Comparison of ENCODE assay signal across 24 cellular contexts in genomic region chr3:14471690-14472089, GRCh38.
DNase-seq lines count a peak whose midpoint lies in the region; ATAC-seq and TF ChIP-seq lines count a peak whose summit lies in the region.
"Had no signal": no experiment of that assay in that cellular context is flagged by ENCODE, and none has a peak within 500 bp of the region (broad histone marks: within the 10 kb centered on the region; RNA-seq: fewer than 3 reads in every experiment).

No MANE protein-coding gene starts in this region.

- H3K9ac ChIP-seq in BLaER1 (0 out of 2 replicates have a peak overlapping the region, but pooled peaks have one; percentile 19), PC-3 (ENCODE audit: low read length) (no peak overlapping the region), fibroblast of lung (ENCODE audit: insufficient read depth, low read length) (no peak overlapping the region), skeletal muscle satellite cell (ENCODE audit: low read depth, low read length) (peak overlapping the region; percentile 49)

- TF ChIP-seq CTCF in PC-3 (conservative IDR thresholded peaks at IDR 0.05; ENCODE audit: low read depth, low read length) (no peak), fibroblast of lung (conservative IDR thresholded peaks at IDR 0.05 in 1 of 2, IDR thresholded peaks at IDR 0.05 in 1 of 2; ENCODE audit: low read depth in 1 of 2, low read length in 2 of 2) (no peak)

- H4K20me1 ChIP-seq in BLaER1 (peaks cover 95% of the 10 kb centered on the region), PC-3 (ENCODE audit: low read length) (no peaks in the 10 kb centered on the region), fibroblast of lung (ENCODE audit: control insufficient read depth, extremely low read depth, insufficient read depth, low read length) (no peaks in the 10 kb centered on the region)

- BruUV-seq in PC-3 (replicated peaks; lab: Mats Ljungman, UMichigan) = no TSS peak

- H3F3A ChIP-seq in PC-3 (ENCODE audit: low read length, unreplicated experiment) = no peaks in the 10 kb centered on the region

- H3K4me1 ChIP-seq in BLaER1 (peaks cover 17% of the 10 kb centered on the region), PC-3 (ENCODE audit: insufficient read depth, low read length) (peaks cover 19% of the 10 kb centered on the region), fibroblast of lung (ENCODE audit: control insufficient read depth, extremely low read depth, insufficient read depth, low read length) (peaks cover 15% of the 10 kb centered on the region), skeletal muscle satellite cell (ENCODE audit: control insufficient read depth, insufficient read depth, low read length) (peaks cover 28% of the 10 kb centered on the region)
- H3K4me1 ChIP-seq: BE2C had no signal

- H3K4me2 ChIP-seq in BLaER1 = peak overlapping the region; percentile 69
- H3K4me2 ChIP-seq in PC-3 (ENCODE audit: low read length) = no peak overlapping the region
- no peak overlapping the region for H3K4me2 ChIP-seq in fibroblast of lung (ENCODE audit: extremely low read depth, insufficient read depth, low read length)
- no peak overlapping the region for H3K4me2 ChIP-seq in skeletal muscle satellite cell (ENCODE audit: low read length)

- no peaks in the 10 kb centered on the region for H3K9me2 ChIP-seq in PC-3 (replicated peaks; ENCODE audit: low read length)

- no peaks in the 10 kb centered on the region for H3K9me3 ChIP-seq in BLaER1
- no peaks in the 10 kb centered on the region for H3K9me3 ChIP-seq in PC-3 (ENCODE audit: low read length)
- no peaks in the 10 kb centered on the region for H3K9me3 ChIP-seq in fibroblast of lung (ENCODE audit: control insufficient read depth, insufficient read depth, low read depth, low read length)
- no peaks in the 10 kb centered on the region for H3K9me3 ChIP-seq in skeletal muscle satellite cell (replicated peaks; ENCODE audit: low read length)
- H3K9me3 ChIP-seq: BE2C, left lung, psoas muscle had no signal

- no peak overlapping the region for H3K27ac ChIP-seq in BLaER1
- H3K27ac ChIP-seq in PC-3 (ENCODE audit: low read length) = peak overlapping the region; percentile 80
- H3K27ac ChIP-seq in fibroblast of lung (ENCODE audit: insufficient read depth, low read length) = peak overlapping the region; percentile 8
- H3K27ac ChIP-seq: psoas muscle, RWPE1 had no signal

- H3K4me3 ChIP-seq in BLaER1 (no peak overlapping the region), PC-3 (ENCODE audit: low read length) (no peak overlapping the region), fibroblast of lung (replicated peaks in 1 of 4; ENCODE audit: control extremely low read depth in 1 of 4, insufficient read depth in 1 of 4, low read depth in 3 of 4, low read length in 4 of 4) (no peak overlapping the region), skeletal muscle satellite cell (ENCODE audit: low read length) (no peak overlapping the region)
- H3K4me3 ChIP-seq: left lung, psoas muscle had no signal

- intact Hi-C loops in PC-3 (cut with micrococcal nuclease) = no loop called here

- H2AFZ ChIP-seq in PC-3 (ENCODE audit: low read length) (no peak overlapping the region), fibroblast of lung (ENCODE audit: low read length) (no peak overlapping the region)

- H3K27me3 ChIP-seq in BLaER1 = no peaks in the 10 kb centered on the region
- H3K27me3 ChIP-seq in PC-3 (ENCODE audit: low read length) = no peaks in the 10 kb centered on the region
- no peaks in the 10 kb centered on the region for H3K27me3 ChIP-seq in fibroblast of lung (ENCODE audit: control insufficient read depth, insufficient read depth, low read length)
- H3K27me3 ChIP-seq in skeletal muscle satellite cell (ENCODE audit: control insufficient read depth, insufficient read depth, low read length) = no peaks in the 10 kb centered on the region
- H3K27me3 ChIP-seq: BE2C, left lung had no signal

- no peak for DNase-seq in PC-3
- no peak for DNase-seq in fibroblast of lung (ENCODE audit: low read depth in 2 of 2)
- DNase-seq: activated B cell treated with CpG ODN at 0.5 μM for 24 hours; activated CD4-positive, alpha-beta T cell treated with anti-CD3 and anti-CD28 coated beads, Interleukin-2, amount 10 ng/mL, durations not matched to agents 7 days and 5 days; activated effector memory CD4-positive, alpha-beta T cell treated with Interleukin-2 at 50 U/mL for 16 hours; activated naive CD8-positive, alpha-beta T cell treated with anti-CD3 and anti-CD28 coated beads for 36 hours; anterior cingulate cortex; BE2C; DMS79; GDM1; left lung; natural killer cell; NCI-H187; NCI-H2171; NCI-H510A; nucleus accumbens; psoas muscle; T-helper 1 cell had no signal

- H3K36me3 ChIP-seq in BLaER1 (peaks cover 91% of the 10 kb centered on the region), PC-3 (ENCODE audit: low read depth, low read length) (peaks cover 9% of the 10 kb centered on the region), fibroblast of lung (ENCODE audit: control insufficient read depth, insufficient read depth, low read length) (no peaks in the 10 kb centered on the region), skeletal muscle satellite cell (ENCODE audit: insufficient read depth, low read length) (peaks cover 59% of the 10 kb centered on the region)

- POLR2A ChIA-PET in PC-3 (lab: Charles Lee; ENCODE audit: unreplicated experiment) = no interaction called here

- H3K79me2 ChIP-seq in PC-3 (ENCODE audit: low read length) (no peaks in the 10 kb centered on the region), fibroblast of lung (ENCODE audit: control insufficient read depth, insufficient read depth, low read length) (no peaks in the 10 kb centered on the region)

- CTCF ChIA-PET in PC-3 (lab: Charles Lee) = no interaction called here

- no peak for ATAC-seq in PC-3
- no peak for ATAC-seq in GM19397 (IDR thresholded peaks at IDR 0.05; ENCODE audit: unreplicated experiment)
- ATAC-seq in HG02571 (IDR thresholded peaks at IDR 0.05; ENCODE audit: unreplicated experiment) = no peak
- no peak for ATAC-seq in GM21825 (IDR thresholded peaks at IDR 0.05; ENCODE audit: unreplicated experiment)
- ATAC-seq: left lung, natural killer cell had no signal

Comparison
In these comparisons a context has a peak if more than half of its experiments do, and no peak if none do; other contexts are left out.
1. H3K9ac ChIP-seq: peak in BLaER1 (single experiment) and skeletal muscle satellite cell (single experiment); none in PC-3 (single experiment) and fibroblast of lung (single experiment).